24 cellular contexts compared by ENCODE assay signal in the genomic region with DNA sequence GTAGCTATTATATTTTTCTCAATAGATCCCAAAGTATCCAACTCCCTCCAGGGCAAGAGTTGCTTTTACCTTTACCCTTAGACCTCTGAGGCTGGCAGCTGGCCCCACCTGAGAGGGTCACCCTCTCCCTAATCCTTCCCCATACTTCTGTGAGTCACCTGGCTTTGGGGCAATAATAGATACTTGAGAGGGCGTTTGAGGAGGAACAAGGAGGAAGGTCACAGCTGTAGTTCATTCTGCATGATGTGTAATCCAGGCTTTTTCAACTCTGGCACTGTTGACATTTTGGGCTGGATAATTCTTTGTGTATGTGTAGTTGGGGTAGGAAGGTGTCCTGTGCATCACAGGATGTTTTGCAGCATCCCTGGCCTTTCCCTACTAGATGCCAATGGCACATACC. TPM values are rescaled to one million over a fixed set of nuclear protein-coding genes. Genes with fewer than 3 reads are reported as not detected.
DNase-seq lines count a peak whose midpoint lies in the region; ATAC-seq and TF ChIP-seq lines count a peak whose summit lies in the region.
"Had no signal": no experiment of that assay in that cellular context is flagged by ENCODE, and none has a peak within 500 bp of the region (broad histone marks: within the 10 kb centered on the region; RNA-seq: fewer than 3 reads in every experiment).

No MANE protein-coding gene starts in this region.

- POLR2A ChIA-PET in Panc1 (lab: Charles Lee), result no interaction called here

- TSS peak; percentile 52 for BruUV-seq in Panc1 (replicated peaks; lab: Mats Ljungman, UMichigan)

- in situ Hi-C loops in Panc1 (cut with HindIII; ENCODE audit: low pct_unique_long_range_greater_than_20kb, low sequenced_read_pairs), result no loop called here

- intact Hi-C loops in CD14-positive monocyte (cut with micrococcal nuclease), result no loop called here
- intact Hi-C loops in Panc1 (cut with micrococcal nuclease; ENCODE audit: unreplicated experiment), result no loop called here

- no peak for ATAC-seq in Panc1
- ATAC-seq in esophagus mucosa, result peak; percentile 60
- ATAC-seq in HG02885 (IDR thresholded peaks at IDR 0.05; ENCODE audit: poor library complexity, unreplicated experiment), result no peak
- ATAC-seq in activated T-cell treated with anti-CD3 and anti-CD28 coated beads, Interleukin-2, amount 50 U/mL, for 72 hours (replicated peaks in 1 of 2), result no peak
- ATAC-seq in GM18861 (IDR thresholded peaks at IDR 0.05; ENCODE audit: unreplicated experiment), result no peak
- ATAC-seq: gastroesophageal sphincter, T-helper 17 cell had no signal

- H3K4me3 Mint-ChIP-seq in CD14-positive monocyte, result peak overlapping the region in 1 of 2 donors; percentile 11
- H3K4me3 Mint-ChIP-seq in activated T-cell treated with anti-CD3 and anti-CD28 coated beads, Interleukin-2, amount 50 U/mL, for 72 hours, result no peak overlapping the region
- H3K4me3 Mint-ChIP-seq: activated naive CD4-positive, alpha-beta T cell treated with anti-CD3 and anti-CD28 coated beads for 36 hours; endodermal cell; T-helper 17 cell had no signal

- H3K9me3 Mint-ChIP-seq in CD14-positive monocyte, result no peaks in the 10 kb centered on the region
- no peaks in the 10 kb centered on the region for H3K9me3 Mint-ChIP-seq in activated T-cell treated with anti-CD3 and anti-CD28 coated beads, Interleukin-2, amount 50 U/mL, for 72 hours
- H3K9me3 Mint-ChIP-seq: activated naive CD4-positive, alpha-beta T cell treated with anti-CD3 and anti-CD28 coated beads for 36 hours; CD8-positive, alpha-beta memory T cell; endodermal cell had no signal

- H3K4me1 Mint-ChIP-seq in CD14-positive monocyte, result peaks cover 77% of the 10 kb centered on the region
- H3K4me1 Mint-ChIP-seq in activated T-cell treated with anti-CD3 and anti-CD28 coated beads, Interleukin-2, amount 50 U/mL, for 72 hours (ENCODE audit: low read depth), result peaks cover 59% of the 10 kb centered on the region

- peak overlapping the region; percentile 51 to 97 (median 87) for H3K27ac Mint-ChIP-seq in CD14-positive monocyte
- no peak overlapping the region for H3K27ac Mint-ChIP-seq in activated T-cell treated with anti-CD3 and anti-CD28 coated beads, Interleukin-2, amount 50 U/mL, for 72 hours
- H3K27ac Mint-ChIP-seq: activated naive CD4-positive, alpha-beta T cell treated with anti-CD3 and anti-CD28 coated beads for 36 hours; endodermal cell had no signal

- TF ChIP-seq CTCF in CD14-positive monocyte (IDR thresholded peaks at IDR 0.05), result no peak
- TF ChIP-seq CTCF in Panc1 (IDR thresholded peaks at IDR 0.05), result no peak

- CTCF ChIA-PET in Panc1 (lab: Charles Lee), result interaction anchor here (0.5 kb wide), 1 partner anchor 76 kb away, joined by 5 read pairs; no protein-coding TSS in a partner anchor

- H3K9me3 ChIP-seq in Panc1 (ENCODE audit: control insufficient read depth, insufficient read depth, low read depth, low read length), result no peaks in the 10 kb centered on the region
- H3K9me3 ChIP-seq: gastroesophageal sphincter, vagina had no signal

- peaks cover 16 to 18% of the 10 kb centered on the region in 2 donors for H3K36me3 Mint-ChIP-seq in CD14-positive monocyte
- peaks cover 0 to 4% of the 10 kb centered on the region in 2 donors for H3K36me3 Mint-ChIP-seq in activated T-cell treated with anti-CD3 and anti-CD28 coated beads, Interleukin-2, amount 50 U/mL, for 72 hours (ENCODE audit: insufficient read depth in 2 of 2)

- no peak overlapping the region for H3K4me3 ChIP-seq in Panc1 (ENCODE audit: low read depth in 2 of 2, low read length in 2 of 2)
- H3K4me3 ChIP-seq: gastroesophageal sphincter, vagina had no signal

- H3K27me3 ChIP-seq in Panc1 (ENCODE audit: control insufficient read depth, insufficient read depth, low read length), result no peaks in the 10 kb centered on the region
- H3K27me3 ChIP-seq: gastroesophageal sphincter, vagina had no signal

- DNase-seq in CD14-positive monocyte (ENCODE audit: low spot score) (no peak), Panc1 (ENCODE audit: low read depth, low spot score) (no peak), mucosa of gallbladder (ENCODE audit: low spot score) (peak; percentile 9), NCI-H748 treated with DMSO at 0.1 percent for 48 hours (lab: John Stamatoyannopoulos, UW) (no peak)
- no peak for DNase-seq in activated T-cell treated with anti-CD3 and anti-CD28 coated beads, Interleukin-2, amount 50 U/mL, for 72 hours
- DNase-seq: activated CD4-positive, alpha-beta T cell treated with anti-CD3 and anti-CD28 coated beads, Interleukin-2, amount 50 U/mL, for 4 hours; activated naive CD4-positive, alpha-beta T cell treated with anti-CD3 and anti-CD28 coated beads for 36 hours; activated T-cell treated with anti-CD3 and anti-CD28 coated beads, Interleukin-2, amount 50 U/mL, for 1 hour; anterior cingulate cortex; CD8-positive, alpha-beta memory T cell; DMS79 treated with DMSO at 0.1 percent for 48 hours; endodermal cell; KG1; kidney glomerular epithelial cell; NCI-H2107; stimulated activated CD4-positive, alpha-beta T cell treated with anti-CD3 and anti-CD28 coated beads, Interleukin-12 subunit alpha, Interleukin-12 subunit beta, amount 100 ng/mL, for 4 hours; substantia nigra; T-helper 17 cell had no signal

- H3K27me3 Mint-ChIP-seq in CD14-positive monocyte (ENCODE audit: low read depth in 3 of 3), result no peaks in the 10 kb centered on the region
- H3K27me3 Mint-ChIP-seq in activated T-cell treated with anti-CD3 and anti-CD28 coated beads, Interleukin-2, amount 50 U/mL, for 72 hours (ENCODE audit: low read depth), result peaks cover 12% of the 10 kb centered on the region
- H3K27me3 Mint-ChIP-seq: CD8-positive, alpha-beta memory T cell had no signal

- no peak overlapping the region for H3K27ac ChIP-seq in Panc1 (ENCODE audit: low read length)
- H3K27ac ChIP-seq: vagina, VCaP had no signal

- H3K4me1 ChIP-seq in Panc1 (ENCODE audit: control insufficient read depth, insufficient read depth, low read length), result peaks cover 54% of the 10 kb centered on the region

- no peaks in the 10 kb centered on the region for H3K36me3 ChIP-seq in Panc1 (ENCODE audit: control insufficient read depth, insufficient read depth, low read length)
- H3K36me3 ChIP-seq: gastroesophageal sphincter, vagina had no signal

RNA-seq across cellular contexts. Expression of a gene that starts 3.4 kb away (rescaled TPM):
- 100 to 1,000 TPM; 199 to 238 TPM for polyA plus RNA-seq in CD14-positive monocyte
- total RNA-seq in Panc1 (2021; ENCODE audit: unreplicated experiment) (85.5 TPM), esophagus mucosa (41.2 TPM), mucosa of gallbladder (43.2 TPM)
- 130 TPM for polyA plus RNA-seq in Panc1 (2012; ENCODE audit: insufficient read length)
- 10 to 100 TPM; 29.8 to 36.1 TPM for total RNA-seq in activated T-cell treated with anti-CD3 and anti-CD28 coated beads, Interleukin-2, amount 50 U/mL, for 72 hours

RNA-seq across cellular contexts. Expression of a gene that starts 32.6 kb away (rescaled TPM):
- polyA plus RNA-seq in CD14-positive monocyte, result 10 to 100 TPM; 56.2 to 57.8 TPM
- 65.5 TPM for total RNA-seq in Panc1 (2021; ENCODE audit: unreplicated experiment)
- polyA plus RNA-seq in Panc1 (2012; ENCODE audit: insufficient read length), result 39.4 TPM
- total RNA-seq in esophagus mucosa, result 40.8 TPM
- total RNA-seq in mucosa of gallbladder, result 43.6 TPM
- total RNA-seq in activated T-cell treated with anti-CD3 and anti-CD28 coated beads, Interleukin-2, amount 50 U/mL, for 72 hours, result 100 to 1,000 TPM in 1 of 2 donors, 10 to 100 TPM in 1; 85.4 to 106 TPM
